In the genomic region with DNA sequence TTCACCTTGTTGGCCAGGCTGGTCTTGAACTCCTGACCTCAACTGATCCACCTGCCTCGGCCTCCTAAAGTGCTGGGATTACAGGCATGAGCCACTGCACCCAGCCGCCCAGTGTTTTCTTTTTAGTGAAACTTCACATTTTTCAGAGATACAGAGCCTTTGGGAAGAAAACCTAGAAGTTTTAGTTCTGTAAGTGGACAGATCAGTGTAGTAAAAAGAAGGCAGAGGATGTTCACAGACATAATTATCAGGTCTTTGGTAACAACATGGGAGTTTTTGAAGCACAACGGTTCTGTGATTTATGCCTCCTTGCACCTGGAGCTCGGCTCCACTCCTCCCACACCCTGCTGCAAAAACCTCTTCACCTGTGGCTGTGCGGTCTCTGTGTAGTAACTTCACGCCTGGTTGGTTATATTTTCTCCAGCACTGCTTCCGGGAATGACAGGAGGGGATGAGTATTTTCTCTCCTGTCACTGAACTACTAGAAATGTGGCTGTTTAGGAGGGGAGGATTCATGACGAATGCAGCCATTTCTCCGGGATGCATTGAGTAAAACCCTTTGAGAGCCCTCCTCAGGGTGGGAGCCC, we compare ENCODE assay signal across 8 cellular contexts.
DNase-seq lines count a peak whose midpoint lies in the region; ATAC-seq and TF ChIP-seq lines count a peak whose summit lies in the region.

No MANE protein-coding gene starts in this region.

- no peaks in the 10 kb centered on the region for H3K79me2 ChIP-seq in hepatocyte

- POLR2A ChIA-PET in HEK293T (lab: Yijun Ruan, JAX), result no interaction called here

- no peaks in the 10 kb centered on the region for H4K20me1 ChIP-seq in hepatocyte (ENCODE audit: insufficient read depth, poor library complexity, severe bottlenecking)

- H3K27me3 ChIP-seq in hepatocyte (no peaks in the 10 kb centered on the region), MG63 (no peaks in the 10 kb centered on the region)

- CTCF ChIA-PET in HEK293T (lab: Yijun Ruan, JAX), result no interaction called here

- H3K36me3 ChIP-seq in hepatocyte (replicated peaks; ENCODE audit: insufficient read depth, low read depth), result no peaks in the 10 kb centered on the region
- no peaks in the 10 kb centered on the region for H3K36me3 ChIP-seq in MG63

- no peak overlapping the region for H3K4me3 ChIP-seq in hepatocyte
- no peak overlapping the region for H3K4me3 ChIP-seq in foreskin fibroblast (ENCODE audit: low read depth in 1 of 2, low read length in 2 of 2)
- H3K4me3 ChIP-seq in MG63, result no peak overlapping the region

- H3K4me2 ChIP-seq in hepatocyte, result no peak overlapping the region

- 68% methylated on average over 9 of the region's 9 CpGs for WGBS in hepatocyte (ENCODE audit: low lambda C conversion rate, missing lambda C conversion rate)

- H3K9me2 ChIP-seq in hepatocyte (replicated peaks; ENCODE audit: insufficient read depth), result no peaks in the 10 kb centered on the region

- peak; percentile 99 for DNase-seq in NCI-H2107 treated with DMSO at 0.1 percent for 48 hours (lab: John Stamatoyannopoulos, UW; ENCODE audit: unreplicated experiment)
- no peak for DNase-seq in hepatocyte (ENCODE audit: low spot score)
- no peak for DNase-seq in HEK293T (ENCODE audit: extremely low spot score)
- DNase-seq in posterior vena cava (ENCODE audit: low spot score), result no peak
- no peak for DNase-seq in foreskin fibroblast
- no peak for DNase-seq in MG63

- H3K27ac ChIP-seq in hepatocyte, result peak overlapping the region; percentile 76

- no peak for TF ChIP-seq CTCF in hepatocyte (IDR thresholded peaks at IDR 0.05; ENCODE audit: poor library complexity)
- TF ChIP-seq CTCF in foreskin fibroblast (IDR thresholded peaks at IDR 0.05; ENCODE audit: low read depth, low read length), result no peak

- ATAC-seq in GM18519 (IDR thresholded peaks at IDR 0.05; ENCODE audit: low FRiP score, unreplicated experiment), result peak; percentile 45
- peak; percentile 55 for ATAC-seq in HG02571 (IDR thresholded peaks at IDR 0.05; ENCODE audit: unreplicated experiment)

- H2AFZ ChIP-seq in hepatocyte, result no peak overlapping the region

- intact Hi-C loops in posterior vena cava (cut with DNase I), result loop anchor here in 1 of 2 donors (5.0 kb wide), 1 partner anchor 48 kb away; no protein-coding TSS in a partner anchor

- H3K4me1 ChIP-seq in hepatocyte (ENCODE audit: insufficient read depth), result no peaks in the 10 kb centered on the region

- H3K9me3 ChIP-seq in hepatocyte (ENCODE audit: low read depth), result no peaks in the 10 kb centered on the region
- no peaks in the 10 kb centered on the region for H3K9me3 ChIP-seq in MG63

TF ChIP-seq in HEK293T, 16 proteins besides CTCF, POLR2A, EP300 and RAD21:
- TF ChIP-seq, protein P1, sequence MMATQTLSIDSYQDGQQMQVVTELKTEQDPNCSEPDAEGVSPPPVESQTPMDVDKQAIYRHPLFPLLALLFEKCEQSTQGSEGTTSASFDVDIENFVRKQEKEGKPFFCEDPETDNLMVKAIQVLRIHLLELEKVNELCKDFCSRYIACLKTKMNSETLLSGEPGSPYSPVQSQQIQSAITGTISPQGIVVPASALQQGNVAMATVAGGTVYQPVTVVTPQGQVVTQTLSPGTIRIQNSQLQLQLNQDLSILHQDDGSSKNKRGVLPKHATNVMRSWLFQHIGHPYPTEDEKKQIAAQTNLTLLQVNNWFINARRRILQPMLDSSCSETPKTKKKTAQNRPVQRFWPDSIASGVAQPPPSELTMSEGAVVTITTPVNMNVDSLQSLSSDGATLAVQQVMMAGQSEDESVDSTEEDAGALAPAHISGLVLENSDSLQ (IDR thresholded peaks at IDR 0.05), result no peak
- TF ChIP-seq ZNF384 (IDR thresholded peaks at IDR 0.05) (no peak), ARNT (IDR thresholded peaks at IDR 0.05) (no peak), BHLHE40 (IDR thresholded peaks at IDR 0.05; ENCODE audit: borderline replicate concordance) (no peak), CTBP1 (IDR thresholded peaks at IDR 0.05; ENCODE audit: borderline replicate concordance) (no peak)
